Comparison of ENCODE assay signal across 8 cellular contexts in genomic region chr17:80454557-80455327, GRCh38. TPM values are rescaled to one million over a fixed set of nuclear protein-coding genes. Genes with fewer than 3 reads are reported as not detected.
DNase-seq lines count a peak whose midpoint lies in the region; ATAC-seq and TF ChIP-seq lines count a peak whose summit lies in the region.

No MANE protein-coding gene starts in this region.

- no peaks in the 10 kb centered on the region for H3K36me3 Mint-ChIP-seq in activated T-helper 2 cell treated with anti-CD3 and anti-CD28 coated beads, Interferon-gamma antibody, Interleukin-2, Interleukin-4, amounts not matched to agents 10 μg/mL and 5 μg/mL and 100 μg/mL, durations not matched to agents 14 hours and 24 hours and 36 hours (ENCODE audit: low read depth)
- H3K36me3 Mint-ChIP-seq in natural killer cell = no peaks in the 10 kb centered on the region

- DNase-seq in EH (ENCODE audit: low read depth) (peak; percentile 96), GOT3 (lab: John Stamatoyannopoulos, UW) (peak; percentile 91), LHCN-M2 (ENCODE audit: low read depth) (peak; percentile 94), RPMI7951 (ENCODE audit: low read depth) (peak; percentile 94), fibroblast of peridontal ligament (ENCODE audit: extremely low read depth) (peak; percentile 94), natural killer cell (peak; percentile 94)
- DNase-seq in activated T-helper 2 cell treated with anti-CD3 and anti-CD28 coated beads, Interferon-gamma antibody, Interleukin-2, Interleukin-4, amounts not matched to agents 10 μg/mL and 5 μg/mL and 100 μg/mL, durations not matched to agents 14 hours and 24 hours and 36 hours (ENCODE audit: low spot score) = peak; percentile 96
- DNase-seq in stimulated activated naive CD4-positive, alpha-beta T cell (lab: John Stamatoyannopoulos, UW) = peak; percentile 87 to 95 (median 92)

- H3K4me3 Mint-ChIP-seq in activated T-helper 2 cell treated with anti-CD3 and anti-CD28 coated beads, Interferon-gamma antibody, Interleukin-2, Interleukin-4, amounts not matched to agents 10 μg/mL and 5 μg/mL and 100 μg/mL, durations not matched to agents 14 hours and 24 hours and 36 hours (ENCODE audit: low read depth) = peak overlapping the region; percentile 92
- H3K4me3 Mint-ChIP-seq in natural killer cell = peak overlapping the region; percentile 96

- intact Hi-C loops in activated T-helper 2 cell treated with anti-CD3 and anti-CD28 coated beads, Interferon-gamma antibody, Interleukin-2, Interleukin-4, amounts not matched to agents 10 μg/mL and 5 μg/mL and 100 μg/mL, durations not matched to agents 14 hours and 24 hours and 36 hours (cut with micrococcal nuclease) = no loop called here
- intact Hi-C loops in natural killer cell (cut with micrococcal nuclease) = loop anchor here (2.0 kb wide), 1 partner anchor 18 kb away; no protein-coding TSS in a partner anchor

- H3K9me3 Mint-ChIP-seq in activated T-helper 2 cell treated with anti-CD3 and anti-CD28 coated beads, Interferon-gamma antibody, Interleukin-2, Interleukin-4, amounts not matched to agents 10 μg/mL and 5 μg/mL and 100 μg/mL, durations not matched to agents 14 hours and 24 hours and 36 hours = no peaks in the 10 kb centered on the region
- H3K9me3 Mint-ChIP-seq in natural killer cell = no peaks in the 10 kb centered on the region

- peaks cover 25% of the 10 kb centered on the region for H3K4me1 Mint-ChIP-seq in activated T-helper 2 cell treated with anti-CD3 and anti-CD28 coated beads, Interferon-gamma antibody, Interleukin-2, Interleukin-4, amounts not matched to agents 10 μg/mL and 5 μg/mL and 100 μg/mL, durations not matched to agents 14 hours and 24 hours and 36 hours (ENCODE audit: low read depth)
- H3K4me1 Mint-ChIP-seq in natural killer cell = peaks cover 26 to 29% of the 10 kb centered on the region in 2 donors

- no peak for TF ChIP-seq CTCF in natural killer cell (IDR thresholded peaks at IDR 0.05)

- H3K27me3 Mint-ChIP-seq in activated T-helper 2 cell treated with anti-CD3 and anti-CD28 coated beads, Interferon-gamma antibody, Interleukin-2, Interleukin-4, amounts not matched to agents 10 μg/mL and 5 μg/mL and 100 μg/mL, durations not matched to agents 14 hours and 24 hours and 36 hours (ENCODE audit: low read depth) = peaks cover 12% of the 10 kb centered on the region
- peaks cover 8 to 10% of the 10 kb centered on the region in 2 donors for H3K27me3 Mint-ChIP-seq in natural killer cell (ENCODE audit: low read depth in 2 of 2)

- H3K27ac Mint-ChIP-seq in activated T-helper 2 cell treated with anti-CD3 and anti-CD28 coated beads, Interferon-gamma antibody, Interleukin-2, Interleukin-4, amounts not matched to agents 10 μg/mL and 5 μg/mL and 100 μg/mL, durations not matched to agents 14 hours and 24 hours and 36 hours = peak overlapping the region; percentile 95
- H3K27ac Mint-ChIP-seq in natural killer cell = peak overlapping the region; percentile 97 to 99

- peak; percentile 88 to 94 (median 89) for ATAC-seq in natural killer cell

RNA-seq across cellular contexts. Expression of gene NPTX1, which starts 21.7 kb away (rescaled TPM):
- 0.45 and 0.80 TPM in 2 replicates for total RNA-seq in LHCN-M2 (2014; rRNA removed)
- polyA plus RNA-seq in LHCN-M2 (2012) = 0.35 TPM
- total RNA-seq in RPMI7951 (2014; rRNA removed; shearing (Covaris generic)) = 2.5 and 4.6 TPM in 2 replicates
- 5.2 and 5.7 TPM in 2 replicates for total RNA-seq in activated T-helper 2 cell treated with anti-CD3 and anti-CD28 coated beads, Interferon-gamma antibody, Interleukin-2, Interleukin-4, amounts not matched to agents 10 μg/mL and 5 μg/mL and 100 μg/mL, durations not matched to agents 14 hours and 24 hours and 36 hours
- total RNA-seq in natural killer cell = 1 to 10 TPM; 1.0 to 2.2 (median 2.2) TPM

RNA-seq across cellular contexts. Expression of gene ENDOV, which starts 39.8 kb away (rescaled TPM):
- total RNA-seq in LHCN-M2 (2014; rRNA removed) = 11.5 and 13.7 TPM in 2 replicates
- polyA plus RNA-seq in LHCN-M2 (2012) = 17.3 TPM
- total RNA-seq in RPMI7951 (2014; rRNA removed; shearing (Covaris generic)) = 7.0 and 10.5 TPM in 2 replicates
- 16.1 and 16.8 TPM in 2 replicates for total RNA-seq in activated T-helper 2 cell treated with anti-CD3 and anti-CD28 coated beads, Interferon-gamma antibody, Interleukin-2, Interleukin-4, amounts not matched to agents 10 μg/mL and 5 μg/mL and 100 μg/mL, durations not matched to agents 14 hours and 24 hours and 36 hours
- 10 to 100 TPM; 17.7 to 24.9 (median 18.8) TPM for total RNA-seq in natural killer cell

Comparison
In these comparisons a context has a peak if more than half of its experiments do, and no peak if none do; other contexts are left out.
1. Peak in every context shown above with its lines: DNase-seq and ATAC-seq.